Comparison of ENCODE assay signal across 25 cellular contexts in the genomic region with DNA sequence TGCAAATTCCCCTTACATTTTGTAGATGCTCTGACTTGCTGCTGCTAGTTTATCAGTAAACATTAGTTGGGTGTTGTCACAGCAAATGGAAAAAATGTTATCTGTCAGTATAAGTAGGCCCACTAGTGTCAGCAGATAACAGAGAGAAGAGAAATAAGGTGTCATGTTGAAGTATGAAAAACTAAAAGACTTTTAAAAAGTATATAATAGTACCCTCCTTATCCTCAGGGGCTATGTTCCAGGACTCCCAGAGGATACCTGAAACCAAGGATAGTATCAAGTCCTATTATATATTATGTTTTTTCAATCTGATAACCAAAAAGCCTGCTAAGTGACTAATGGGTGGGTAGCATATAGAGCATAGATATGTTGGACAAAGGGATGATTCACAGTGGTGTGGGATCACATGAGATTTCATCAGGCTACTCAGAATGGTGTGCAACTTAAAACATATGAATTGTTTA. TPM values are rescaled to one million over a fixed set of nuclear protein-coding genes. Genes with fewer than 3 reads are reported as not detected.
A peak's percentile ranks its signal among the peaks of the same experiment; 100 is the strongest.
DNase-seq lines count a peak whose midpoint lies in the region; FAIRE-seq and TF ChIP-seq lines count a peak whose summit lies in the region.
"Had no signal": no experiment of that assay in that cellular context is flagged by ENCODE, and none has a peak within 500 bp of the region (broad histone marks: within the 10 kb centered on the region; RNA-seq: fewer than 3 reads in every experiment).

No MANE protein-coding gene starts in this region.

- H3K9me3 Mint-ChIP-seq in activated CD4-positive, alpha-beta T cell treated with anti-CD3 and anti-CD28 coated beads, Interleukin-2, amount 10 ng/mL, durations not matched to agents 7 days and 5 days: peaks cover 2% of the 10 kb centered on the region
- H3K9me3 Mint-ChIP-seq: activated CD4-positive, alpha-beta memory T cell treated with anti-CD3 and anti-CD28 coated beads, Interleukin-2, amount 10 ng/mL, durations not matched to agents 7 days and 5 days; immature natural killer cell; T-helper 1 cell treated with Interleukin-12 subunit alpha and Interleukin-12 subunit beta and Interleukin-4 antibody, amounts not matched to agents 30 μg/mL and 1 μg/mL, for 36 hours; WTC11 had no signal

- FAIRE-seq in bronchial epithelial cell (lab: Jason Lieb, UNC): no peak
- FAIRE-seq: A204.1 had no signal

- peaks cover 2% of the 10 kb centered on the region for H3K27me3 Mint-ChIP-seq in activated CD4-positive, alpha-beta T cell treated with anti-CD3 and anti-CD28 coated beads, Interleukin-2, amount 10 ng/mL, durations not matched to agents 7 days and 5 days
- H3K27me3 Mint-ChIP-seq: B cell had no signal

- CTCF ChIA-PET in activated CD4-positive, alpha-beta T cell treated with anti-CD3 and anti-CD28 coated beads, Interleukin-2, amount 10 ng/mL, durations not matched to agents 7 days and 5 days (lab: Charles Lee): no interaction called here

- H3K4me1 Mint-ChIP-seq in activated CD4-positive, alpha-beta T cell treated with anti-CD3 and anti-CD28 coated beads, Interleukin-2, amount 10 ng/mL, durations not matched to agents 7 days and 5 days: peaks cover 19% of the 10 kb centered on the region
- H3K4me1 Mint-ChIP-seq: immature natural killer cell had no signal

- no peak overlapping the region for H3K27ac Mint-ChIP-seq in activated CD4-positive, alpha-beta T cell treated with anti-CD3 and anti-CD28 coated beads, Interleukin-2, amount 10 ng/mL, durations not matched to agents 7 days and 5 days
- H3K27ac Mint-ChIP-seq: activated CD4-positive, alpha-beta memory T cell treated with anti-CD3 and anti-CD28 coated beads, Interleukin-2, amount 10 ng/mL, durations not matched to agents 7 days and 5 days; B cell; immature natural killer cell; T-helper 1 cell treated with Interleukin-12 subunit alpha and Interleukin-12 subunit beta and Interleukin-4 antibody, amounts not matched to agents 30 μg/mL and 1 μg/mL, for 36 hours; WTC11 had no signal

- no peaks in the 10 kb centered on the region for H3K36me3 Mint-ChIP-seq in activated CD4-positive, alpha-beta T cell treated with anti-CD3 and anti-CD28 coated beads, Interleukin-2, amount 10 ng/mL, durations not matched to agents 7 days and 5 days (ENCODE audit: low read depth)
- H3K36me3 Mint-ChIP-seq: immature natural killer cell, WTC11 had no signal

- DNase-seq in COLO829 (ENCODE audit: low spot score) (peak; percentile 59), OCI-M2 (lab: John Stamatoyannopoulos, UW; ENCODE audit: unreplicated experiment) (peak; percentile 26), bronchial epithelial cell (ENCODE audit: low read depth) (peak; percentile 81), foreskin fibroblast (peak; percentile 59 to 86), retina (no peak), T-helper 9 cell (no peak), NCI-H1105 treated with DMSO at 0.1 percent for 48 hours (lab: John Stamatoyannopoulos, UW) (no peak)
- no peak for DNase-seq in activated CD4-positive, alpha-beta T cell treated with anti-CD3 and anti-CD28 coated beads, Interleukin-2, amount 10 ng/mL, durations not matched to agents 7 days and 5 days
- DNase-seq: activated CD4-positive, alpha-beta memory T cell treated with anti-CD3 and anti-CD28 coated beads, Interleukin-2, amount 10 ng/mL, durations not matched to agents 7 days and 5 days; activated gamma-delta T cell treated with Interleukin-2 at 50 U/mL for 16 hours; activated T-cell treated with anti-CD3 and anti-CD28 coated beads for 4 hours; adrenal gland; DND-41; immature natural killer cell; NCI-H146; NCI-H2171; NCI-H748 treated with DMSO at 0.1 percent for 48 hours; substantia nigra; uterus had no signal

- H3K4me3 ChIP-seq in bronchial epithelial cell (ENCODE audit: low read depth, low read length) (no peak overlapping the region), foreskin fibroblast (ENCODE audit: low read depth in 1 of 2, low read length in 2 of 2) (no peak overlapping the region)
- H3K4me3 ChIP-seq: adrenal gland, HAP-1, uterus had no signal

- TF ChIP-seq CTCF in bronchial epithelial cell (IDR thresholded peaks at IDR 0.05; ENCODE audit: insufficient read depth, low read length, severe bottlenecking) (no peak), foreskin fibroblast (IDR thresholded peaks at IDR 0.05; ENCODE audit: low read depth, low read length) (no peak)

- H3K4me3 Mint-ChIP-seq in activated CD4-positive, alpha-beta T cell treated with anti-CD3 and anti-CD28 coated beads, Interleukin-2, amount 10 ng/mL, durations not matched to agents 7 days and 5 days: no peak overlapping the region
- H3K4me3 Mint-ChIP-seq: activated CD4-positive, alpha-beta memory T cell treated with anti-CD3 and anti-CD28 coated beads, Interleukin-2, amount 10 ng/mL, durations not matched to agents 7 days and 5 days; B cell; immature natural killer cell; T-helper 1 cell treated with Interleukin-12 subunit alpha and Interleukin-12 subunit beta and Interleukin-4 antibody, amounts not matched to agents 30 μg/mL and 1 μg/mL, for 36 hours; WTC11 had no signal

- POLR2A ChIA-PET in activated CD4-positive, alpha-beta T cell treated with anti-CD3 and anti-CD28 coated beads, Interleukin-2, amount 10 ng/mL, durations not matched to agents 7 days and 5 days (lab: Charles Lee): no interaction called here

- H3K27me3 ChIP-seq in bronchial epithelial cell (ENCODE audit: control insufficient read depth, insufficient read depth, low read length): no peaks in the 10 kb centered on the region
- H3K27me3 ChIP-seq: adrenal gland, neutrophil, uterus had no signal

- no peaks in the 10 kb centered on the region for H3K36me3 ChIP-seq in bronchial epithelial cell (ENCODE audit: control insufficient read depth, insufficient read depth, low read length)
- H3K36me3 ChIP-seq: adrenal gland, HAP-1, uterus had no signal

RNA-seq across cellular contexts. Expression of a gene that starts 11.6 kb away (rescaled TPM):
- total RNA-seq in bronchial epithelial cell: 41.3 and 43.1 TPM in 2 replicates
- total RNA-seq in activated CD4-positive, alpha-beta T cell treated with anti-CD3 and anti-CD28 coated beads, Interleukin-2, amount 10 ng/mL, durations not matched to agents 7 days and 5 days: 10 to 100 TPM; 23.2 to 31.3 TPM

Comparison
In these comparisons a context has a peak if more than half of its experiments do, and no peak if none do; other contexts are left out.
1. DNase-seq: peak in COLO829 (single experiment), OCI-M2 (single experiment), bronchial epithelial cell (single experiment) and foreskin fibroblast (2 of 2); none in retina (single experiment), activated CD4-positive, alpha-beta T cell treated with anti-CD3 and anti-CD28 coated beads, Interleukin-2, amount 10 ng/mL, durations not matched to agents 7 days and 5 days (single experiment), T-helper 9 cell (single experiment) and NCI-H1105 treated with DMSO at 0.1 percent for 48 hours (single experiment).